Comparison of ENCODE assay signal across 18 cellular contexts in genomic region chr17:49579522-49579921, GRCh38. TPM values are rescaled to one million over a fixed set of nuclear protein-coding genes. Genes with fewer than 3 reads are reported as not detected.
DNase-seq lines count a peak whose midpoint lies in the region; ATAC-seq and TF ChIP-seq lines count a peak whose summit lies in the region.
"Had no signal": no experiment of that assay in that cellular context is flagged by ENCODE, and none has a peak within 500 bp of the region (broad histone marks: within the 10 kb centered on the region; RNA-seq: fewer than 3 reads in every experiment).

No MANE protein-coding gene starts in this region.

- no peaks in the 10 kb centered on the region for H4K20me1 ChIP-seq in osteoblast (ENCODE audit: insufficient read depth, low read length)

- DNase-seq in DMS 273 (lab: John Stamatoyannopoulos, UW; ENCODE audit: unreplicated experiment): peak; percentile 43
- no peak for DNase-seq in DMS 273 treated with DMSO at 0.1 percent for 48 hours (lab: John Stamatoyannopoulos, UW)
- DNase-seq in G401 (ENCODE audit: low spot score): peak; percentile 26
- DNase-seq in ascending aorta (ENCODE audit: low spot score in 2 of 2): no peak
- DNase-seq in osteoblast (ENCODE audit: insufficient read length, low spot score, missing footprints): peak; percentile 80
- no peak for DNase-seq in NCI-H1417 treated with DMSO at 0.1 percent for 48 hours (lab: John Stamatoyannopoulos, UW)
- no peak for DNase-seq in NCI-H146 treated with DMSO at 0.1 percent for 48 hours (lab: John Stamatoyannopoulos, UW; ENCODE audit: unreplicated experiment)
- DNase-seq: AML-193; CD4-positive, alpha-beta T cell; DMS79 treated with DMSO at 0.1 percent for 48 hours had no signal

- TF ChIP-seq CTCF in ascending aorta (IDR thresholded peaks at IDR 0.05) (no peak), osteoblast (IDR thresholded peaks at IDR 0.05; ENCODE audit: extremely low read depth, low read depth, low read length) (no peak)

- peak overlapping the region; percentile 93 to 95 for H3K27ac ChIP-seq in ascending aorta
- no peak overlapping the region for H3K27ac ChIP-seq in osteoblast (ENCODE audit: low read depth, low read length)
- H3K27ac ChIP-seq: 22Rv1, A549, C4-2B had no signal

- peaks cover 14 to 59% of the 10 kb centered on the region in 2 donors for H3K4me1 ChIP-seq in ascending aorta
- peaks cover 13% of the 10 kb centered on the region for H3K4me1 ChIP-seq in osteoblast (ENCODE audit: insufficient read depth, low read length)

- peak overlapping the region in 1 of 2 donors; percentile 89 for H3K4me3 ChIP-seq in ascending aorta
- no peak overlapping the region for H3K4me3 ChIP-seq in osteoblast (ENCODE audit: insufficient read depth, low read length)
- H3K4me3 ChIP-seq: A549, GM12878, HAP-1 had no signal

- H2AFZ ChIP-seq in osteoblast (ENCODE audit: low read length): no peak overlapping the region

- H3K27me3 ChIP-seq in ascending aorta (no peaks in the 10 kb centered on the region), osteoblast (ENCODE audit: insufficient read depth, low read length) (peaks cover 13% of the 10 kb centered on the region)

- in situ Hi-C loops in G401 (cut with HindIII; ENCODE audit: low sequenced_read_pairs): no loop called here

- H3K9me3 ChIP-seq in ascending aorta: no peaks in the 10 kb centered on the region
- H3K9me3 ChIP-seq in osteoblast (ENCODE audit: low read depth, low read length): no peaks in the 10 kb centered on the region
- H3K9me3 ChIP-seq: A549, Caco-2, HAP-1 had no signal

- peaks cover 13 to 22% of the 10 kb centered on the region in 2 donors for H3K36me3 ChIP-seq in ascending aorta
- H3K36me3 ChIP-seq in osteoblast (ENCODE audit: insufficient read depth, low read length): no peaks in the 10 kb centered on the region
- H3K36me3 ChIP-seq: HAP-1 had no signal

- ATAC-seq in HG03460 (IDR thresholded peaks at IDR 0.05; ENCODE audit: unreplicated experiment): no peak
- ATAC-seq: A549, GM12878, HepG2 had no signal

- intact Hi-C loops in ascending aorta (cut with DNase I): loop anchor here (5.0 kb wide), 2 partner anchors 33 to 48 kb away; no protein-coding TSS in a partner anchor

- no peak overlapping the region for H3K4me2 ChIP-seq in osteoblast (ENCODE audit: insufficient read depth, low read length)
- H3K4me2 ChIP-seq: A549 had no signal

- no peaks in the 10 kb centered on the region for H3K79me2 ChIP-seq in osteoblast (ENCODE audit: insufficient read depth, low read length)

RNA-seq across cellular contexts. Expression of gene NXPH3, which starts 3.9 kb away (rescaled TPM):
- 93.4 and 111 TPM in 2 replicates for total RNA-seq in G401 (2014; rRNA removed; shearing (Covaris generic))
- total RNA-seq in ascending aorta: 30.3 TPM
- total RNA-seq in osteoblast: 1.8 and 3.3 TPM in 2 replicates
- total RNA-seq: CD4-positive, alpha-beta T cell had no signal

Comparison
In these comparisons a context has a peak if more than half of its experiments do, and no peak if none do; other contexts are left out.
1. DNase-seq: peak in DMS 273 (single experiment), G401 (single experiment) and osteoblast (single experiment); none in DMS 273 treated with DMSO at 0.1 percent for 48 hours (single experiment), ascending aorta (0 of 2), NCI-H1417 treated with DMSO at 0.1 percent for 48 hours (single experiment) and NCI-H146 treated with DMSO at 0.1 percent for 48 hours (single experiment).